ENCODE assay signal across 8 cellular contexts in the genomic region with DNA sequence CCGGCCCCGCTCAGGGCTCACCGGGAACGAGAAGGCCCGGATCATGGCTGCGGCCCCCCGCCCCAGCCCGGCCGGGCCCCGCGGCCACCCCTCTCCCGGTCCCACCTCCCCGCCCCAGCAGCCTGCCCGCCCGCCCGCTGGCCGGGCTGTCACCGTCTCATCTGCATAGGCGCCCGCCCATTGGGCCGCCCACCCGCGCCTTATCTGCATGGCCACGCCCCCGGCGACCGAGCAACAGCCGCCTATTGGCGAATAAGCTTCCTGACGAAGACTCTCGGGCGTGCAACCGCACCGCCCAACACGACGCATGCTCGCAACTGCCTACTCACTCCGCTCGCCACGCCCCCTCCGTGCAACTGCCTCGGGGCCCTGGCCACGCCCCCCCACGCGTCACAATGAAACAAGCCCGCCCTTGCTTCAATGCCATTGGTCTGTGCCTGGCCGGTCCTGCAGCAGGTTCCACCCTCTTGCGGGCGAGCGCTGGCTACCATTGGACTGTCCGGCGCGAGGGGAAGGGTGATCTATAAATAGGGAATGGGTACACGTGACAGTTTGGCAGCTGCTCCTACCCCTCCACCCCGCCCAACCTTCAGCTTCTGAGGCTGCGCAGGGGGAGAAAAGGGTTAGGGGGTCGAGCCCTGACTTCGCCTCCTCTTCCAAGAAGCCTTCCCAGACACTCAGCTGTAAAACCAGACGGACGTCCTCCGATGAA. TPM values are rescaled to one million over a fixed set of nuclear protein-coding genes. Genes with fewer than 3 reads are reported as not detected.
DNase-seq lines count a peak whose midpoint lies in the region; ATAC-seq lines count a peak whose summit lies in the region.

A gene with protein sequence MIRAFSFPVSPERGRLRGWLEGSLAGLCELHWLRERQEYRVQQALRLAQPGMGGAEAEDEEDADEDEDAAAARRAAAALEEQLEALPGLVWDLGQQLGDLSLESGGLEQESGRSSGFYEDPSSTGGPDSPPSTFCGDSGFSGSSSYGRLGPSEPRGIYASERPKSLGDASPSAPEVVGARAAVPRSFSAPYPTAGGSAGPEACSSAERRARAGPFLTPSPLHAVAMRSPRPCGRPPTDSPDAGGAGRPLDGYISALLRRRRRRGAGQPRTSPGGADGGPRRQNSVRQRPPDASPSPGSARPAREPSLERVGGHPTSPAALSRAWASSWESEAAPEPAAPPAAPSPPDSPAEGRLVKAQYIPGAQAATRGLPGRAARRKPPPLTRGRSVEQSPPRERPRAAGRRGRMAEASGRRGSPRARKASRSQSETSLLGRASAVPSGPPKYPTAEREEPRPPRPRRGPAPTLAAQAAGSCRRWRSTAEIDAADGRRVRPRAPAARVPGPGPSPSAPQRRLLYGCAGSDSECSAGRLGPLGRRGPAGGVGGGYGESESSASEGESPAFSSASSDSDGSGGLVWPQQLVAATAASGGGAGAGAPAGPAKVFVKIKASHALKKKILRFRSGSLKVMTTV (minus strand): TSS at position 163 of the 712 bp plus-strand sequence. CDS start 118 bp downstream, at position 45.

- H3K36me3 Mint-ChIP-seq in activated T-helper 17 cell treated with anti-CD3 and anti-CD28 coated beads, Interleukin-2, amount 50 U/mL, for 72 hours (ENCODE audit: low read depth) = peaks cover 5% of the 10 kb centered on the region

- ATAC-seq in activated T-helper 17 cell treated with anti-CD3 and anti-CD28 coated beads, Interleukin-2, amount 50 U/mL, for 72 hours (replicated peaks) = peak; percentile 90

- H3K9me3 Mint-ChIP-seq in activated T-helper 17 cell treated with anti-CD3 and anti-CD28 coated beads, Interleukin-2, amount 50 U/mL, for 72 hours = no peaks in the 10 kb centered on the region

- peaks cover 20% of the 10 kb centered on the region for H3K27me3 Mint-ChIP-seq in activated T-helper 17 cell treated with anti-CD3 and anti-CD28 coated beads, Interleukin-2, amount 50 U/mL, for 72 hours

- peak within 1 kb of the TSS; percentile 85 for H3K4me3 Mint-ChIP-seq in activated T-helper 17 cell treated with anti-CD3 and anti-CD28 coated beads, Interleukin-2, amount 50 U/mL, for 72 hours

- peaks cover 18% of the 10 kb centered on the region for H3K4me1 Mint-ChIP-seq in activated T-helper 17 cell treated with anti-CD3 and anti-CD28 coated beads, Interleukin-2, amount 50 U/mL, for 72 hours

- peak; percentile 99 for DNase-seq in DMS79 (lab: John Stamatoyannopoulos, UW)
- peak; percentile 99 for DNase-seq in GOT3 (lab: John Stamatoyannopoulos, UW)
- DNase-seq in LHCN-M2 (ENCODE audit: low read depth) = peak; percentile 100
- DNase-seq in RKO (ENCODE audit: low spot score) = peak; percentile 100
- peak; percentile 100 for DNase-seq in fibroblast of gingiva (ENCODE audit: low read depth)
- peak; percentile 100 for DNase-seq in myocyte (ENCODE audit: low read depth)
- peak; percentile 99 for DNase-seq in stimulated activated CD8-positive, alpha-beta memory T cell treated with anti-CD3 and anti-CD28 coated beads, Interleukin-7, amount 100 ng/mL, for 24 hours (ENCODE audit: low read depth)

- peak within 1 kb of the TSS; percentile 76 for H3K27ac Mint-ChIP-seq in activated T-helper 17 cell treated with anti-CD3 and anti-CD28 coated beads, Interleukin-2, amount 50 U/mL, for 72 hours

RNA-seq across cellular contexts. Expression of the gene that starts here (rescaled TPM):
- total RNA-seq in LHCN-M2 (2014; rRNA removed) (1.7 and 1.8 TPM in 2 replicates), myocyte (3.9 and 5.9 TPM in 2 replicates)
- polyA plus RNA-seq in LHCN-M2 (2012) = 1.6 TPM
- 1 to 10 TPM in 1 of 2 donors, under 1 TPM in 1; 0.09 to 5.4 TPM for total RNA-seq in activated T-helper 17 cell treated with anti-CD3 and anti-CD28 coated beads, Interleukin-2, amount 50 U/mL, for 72 hours
- polyA plus RNA-seq in myocyte (2012) = 4.8 TPM

Comparison
In these comparisons a context has a peak if more than half of its experiments do, and no peak if none do; other contexts are left out.
1. Peak in every context shown above with its lines: DNase-seq and ATAC-seq.